In the genomic region with DNA sequence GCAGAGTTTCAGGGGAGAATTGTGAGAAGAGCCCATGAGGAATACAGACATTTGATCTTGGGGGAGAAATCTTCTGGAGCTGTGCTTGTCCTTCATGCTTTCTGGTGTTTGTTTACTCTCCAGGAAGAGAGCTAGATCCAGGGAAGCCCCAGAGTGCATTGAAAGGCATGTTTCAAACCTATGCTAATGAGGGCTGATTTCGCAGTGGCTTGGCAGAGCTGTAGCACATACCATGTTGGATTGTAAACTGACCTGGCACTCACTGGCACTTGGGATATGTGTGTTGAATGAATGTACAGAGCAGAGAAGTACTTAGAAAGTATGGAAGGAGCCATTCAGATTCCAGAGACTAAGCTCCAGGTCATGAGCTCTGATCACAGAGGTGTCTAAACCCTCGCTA, we compare ENCODE assay signal across 1 cellular context.
TF ChIP-seq lines count a peak whose summit lies in the region.

No MANE protein-coding gene starts in this region.

TF ChIP-seq in GM23338, 12 proteins besides CTCF, POLR2A, EP300 and RAD21 (continued from another document):
- TF ChIP-seq, protein P1, sequence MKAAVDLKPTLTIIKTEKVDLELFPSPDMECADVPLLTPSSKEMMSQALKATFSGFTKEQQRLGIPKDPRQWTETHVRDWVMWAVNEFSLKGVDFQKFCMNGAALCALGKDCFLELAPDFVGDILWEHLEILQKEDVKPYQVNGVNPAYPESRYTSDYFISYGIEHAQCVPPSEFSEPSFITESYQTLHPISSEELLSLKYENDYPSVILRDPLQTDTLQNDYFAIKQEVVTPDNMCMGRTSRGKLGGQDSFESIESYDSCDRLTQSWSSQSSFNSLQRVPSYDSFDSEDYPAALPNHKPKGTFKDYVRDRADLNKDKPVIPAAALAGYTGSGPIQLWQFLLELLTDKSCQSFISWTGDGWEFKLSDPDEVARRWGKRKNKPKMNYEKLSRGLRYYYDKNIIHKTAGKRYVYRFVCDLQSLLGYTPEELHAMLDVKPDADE (IDR thresholded peaks at IDR 0.05), result no peak
- TF ChIP-seq, protein P2, sequence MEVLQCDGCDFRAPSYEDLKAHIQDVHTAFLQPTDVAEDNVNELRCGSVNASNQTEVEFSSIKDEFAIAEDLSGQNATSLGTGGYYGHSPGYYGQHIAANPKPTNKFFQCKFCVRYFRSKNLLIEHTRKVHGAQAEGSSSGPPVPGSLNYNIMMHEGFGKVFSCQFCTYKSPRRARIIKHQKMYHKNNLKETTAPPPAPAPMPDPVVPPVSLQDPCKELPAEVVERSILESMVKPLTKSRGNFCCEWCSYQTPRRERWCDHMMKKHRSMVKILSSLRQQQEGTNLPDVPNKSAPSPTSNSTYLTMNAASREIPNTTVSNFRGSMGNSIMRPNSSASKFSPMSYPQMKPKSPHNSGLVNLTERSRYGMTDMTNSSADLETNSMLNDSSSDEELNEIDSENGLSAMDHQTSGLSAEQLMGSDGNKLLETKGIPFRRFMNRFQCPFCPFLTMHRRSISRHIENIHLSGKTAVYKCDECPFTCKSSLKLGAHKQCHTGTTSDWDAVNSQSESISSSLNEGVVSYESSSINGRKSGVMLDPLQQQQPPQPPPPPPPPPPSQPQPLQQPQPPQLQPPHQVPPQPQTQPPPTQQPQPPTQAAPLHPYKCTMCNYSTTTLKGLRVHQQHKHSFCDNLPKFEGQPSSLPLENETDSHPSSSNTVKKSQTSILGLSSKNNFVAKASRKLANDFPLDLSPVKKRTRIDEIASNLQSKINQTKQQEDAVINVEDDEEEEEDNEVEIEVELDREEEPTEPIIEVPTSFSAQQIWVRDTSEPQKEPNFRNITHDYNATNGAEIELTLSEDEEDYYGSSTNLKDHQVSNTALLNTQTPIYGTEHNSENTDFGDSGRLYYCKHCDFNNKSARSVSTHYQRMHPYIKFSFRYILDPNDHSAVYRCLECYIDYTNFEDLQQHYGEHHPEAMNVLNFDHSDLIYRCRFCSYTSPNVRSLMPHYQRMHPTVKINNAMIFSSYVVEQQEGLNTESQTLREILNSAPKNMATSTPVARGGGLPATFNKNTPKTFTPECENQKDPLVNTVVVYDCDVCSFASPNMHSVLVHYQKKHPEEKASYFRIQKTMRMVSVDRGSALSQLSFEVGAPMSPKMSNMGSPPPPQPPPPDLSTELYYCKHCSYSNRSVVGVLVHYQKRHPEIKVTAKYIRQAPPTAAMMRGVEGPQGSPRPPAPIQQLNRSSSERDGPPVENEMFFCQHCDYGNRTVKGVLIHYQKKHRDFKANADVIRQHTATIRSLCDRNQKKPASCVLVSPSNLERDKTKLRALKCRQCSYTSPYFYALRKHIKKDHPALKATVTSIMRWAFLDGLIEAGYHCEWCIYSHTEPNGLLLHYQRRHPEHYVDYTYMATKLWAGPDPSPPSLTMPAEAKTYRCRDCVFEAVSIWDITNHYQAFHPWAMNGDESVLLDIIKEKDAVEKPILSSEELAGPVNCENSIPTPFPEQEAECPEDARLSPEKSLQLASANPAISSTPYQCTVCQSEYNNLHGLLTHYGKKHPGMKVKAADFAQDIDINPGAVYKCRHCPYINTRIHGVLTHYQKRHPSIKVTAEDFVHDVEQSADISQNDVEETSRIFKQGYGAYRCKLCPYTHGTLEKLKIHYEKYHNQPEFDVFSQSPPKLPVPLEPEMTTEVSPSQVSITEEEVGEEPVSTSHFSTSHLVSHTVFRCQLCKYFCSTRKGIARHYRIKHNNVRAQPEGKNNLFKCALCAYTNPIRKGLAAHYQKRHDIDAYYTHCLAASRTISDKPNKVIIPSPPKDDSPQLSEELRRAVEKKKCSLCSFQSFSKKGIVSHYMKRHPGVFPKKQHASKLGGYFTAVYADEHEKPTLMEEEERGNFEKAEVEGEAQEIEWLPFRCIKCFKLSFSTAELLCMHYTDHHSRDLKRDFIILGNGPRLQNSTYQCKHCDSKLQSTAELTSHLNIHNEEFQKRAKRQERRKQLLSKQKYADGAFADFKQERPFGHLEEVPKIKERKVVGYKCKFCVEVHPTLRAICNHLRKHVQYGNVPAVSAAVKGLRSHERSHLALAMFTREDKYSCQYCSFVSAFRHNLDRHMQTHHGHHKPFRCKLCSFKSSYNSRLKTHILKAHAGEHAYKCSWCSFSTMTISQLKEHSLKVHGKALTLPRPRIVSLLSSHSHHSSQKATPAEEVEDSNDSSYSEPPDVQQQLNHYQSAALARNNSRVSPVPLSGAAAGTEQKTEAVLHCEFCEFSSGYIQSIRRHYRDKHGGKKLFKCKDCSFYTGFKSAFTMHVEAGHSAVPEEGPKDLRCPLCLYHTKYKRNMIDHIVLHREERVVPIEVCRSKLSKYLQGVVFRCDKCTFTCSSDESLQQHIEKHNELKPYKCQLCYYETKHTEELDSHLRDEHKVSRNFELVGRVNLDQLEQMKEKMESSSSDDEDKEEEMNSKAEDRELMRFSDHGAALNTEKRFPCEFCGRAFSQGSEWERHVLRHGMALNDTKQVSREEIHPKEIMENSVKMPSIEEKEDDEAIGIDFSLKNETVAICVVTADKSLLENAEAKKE (CRISPR knock-in tag; IDR thresholded peaks at IDR 0.05), result no peak
- TF ChIP-seq ZNF331 (CRISPR knock-in tag; IDR thresholded peaks at IDR 0.05; ENCODE audit: low read depth) (no peak), NANOG (IDR thresholded peaks at IDR 0.05; ENCODE audit: borderline replicate concordance) (no peak)
